Comparison of ENCODE assay signal across 1 cellular context in genomic region chr4:156422576-156422975, GRCh38.
TF ChIP-seq lines count a peak whose summit lies in the region.

No MANE protein-coding gene starts in this region.

TF ChIP-seq in IMR-90, 13 proteins besides CTCF, POLR2A, EP300 and RAD21 (continued from another document):
- TF ChIP-seq, protein P1, sequence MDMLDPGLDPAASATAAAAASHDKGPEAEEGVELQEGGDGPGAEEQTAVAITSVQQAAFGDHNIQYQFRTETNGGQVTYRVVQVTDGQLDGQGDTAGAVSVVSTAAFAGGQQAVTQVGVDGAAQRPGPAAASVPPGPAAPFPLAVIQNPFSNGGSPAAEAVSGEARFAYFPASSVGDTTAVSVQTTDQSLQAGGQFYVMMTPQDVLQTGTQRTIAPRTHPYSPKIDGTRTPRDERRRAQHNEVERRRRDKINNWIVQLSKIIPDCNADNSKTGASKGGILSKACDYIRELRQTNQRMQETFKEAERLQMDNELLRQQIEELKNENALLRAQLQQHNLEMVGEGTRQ (IDR thresholded peaks at IDR 0.05; ENCODE audit: low read depth, low read length), result no peak
